In the genomic region with DNA sequence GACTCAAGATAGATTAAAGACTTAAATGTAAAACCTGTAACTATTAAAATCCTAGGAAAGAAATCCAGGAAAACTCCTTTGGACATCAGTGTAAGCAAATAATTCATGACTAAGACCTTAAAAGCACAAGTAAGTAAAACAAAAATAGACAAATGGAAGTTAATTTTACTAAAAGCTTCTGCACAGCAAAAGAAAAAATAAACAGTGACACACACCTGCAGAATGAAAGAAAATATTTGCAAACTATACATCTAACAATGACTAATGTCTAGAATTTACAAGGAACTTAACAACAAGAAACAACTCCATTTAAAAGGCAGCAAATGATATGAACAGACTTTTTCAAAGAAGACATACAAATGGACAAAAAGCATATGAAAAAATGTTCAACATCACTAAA, we compare ENCODE assay signal across 1 cellular context.
TF ChIP-seq lines count a peak whose summit lies in the region.

No MANE protein-coding gene starts in this region.

TF ChIP-seq in IMR-90, 13 proteins besides CTCF, POLR2A, EP300 and RAD21:
- TF ChIP-seq RCOR1 (IDR thresholded peaks at IDR 0.05; ENCODE audit: insufficient replicate concordance, low read length) (no peak), FOS (IDR thresholded peaks at IDR 0.05; ENCODE audit: low read depth, low read length) (no peak), MXI1 (IDR thresholded peaks at IDR 0.05; ENCODE audit: borderline replicate concordance, low read depth, low read length) (no peak), SMC3 (IDR thresholded peaks at IDR 0.05; ENCODE audit: low read depth, low read length) (no peak), NFE2L2 (IDR thresholded peaks at IDR 0.05; ENCODE audit: low read depth, low read length) (no peak), BHLHE40 (IDR thresholded peaks at IDR 0.05; ENCODE audit: low read depth, low read length) (no peak), RFX5 (IDR thresholded peaks at IDR 0.05; ENCODE audit: low read depth, low read length) (no peak), CHD1 (IDR thresholded peaks at IDR 0.05; ENCODE audit: low read depth, low read length) (no peak), MAFK (IDR thresholded peaks at IDR 0.05; ENCODE audit: low read depth, low read length) (no peak), CEBPB (IDR thresholded peaks at IDR 0.05; ENCODE audit: low read depth, low read length) (no peak), MAZ (IDR thresholded peaks at IDR 0.05; ENCODE audit: borderline replicate concordance, low read depth, low read length) (no peak)
- TF ChIP-seq, protein P1, sequence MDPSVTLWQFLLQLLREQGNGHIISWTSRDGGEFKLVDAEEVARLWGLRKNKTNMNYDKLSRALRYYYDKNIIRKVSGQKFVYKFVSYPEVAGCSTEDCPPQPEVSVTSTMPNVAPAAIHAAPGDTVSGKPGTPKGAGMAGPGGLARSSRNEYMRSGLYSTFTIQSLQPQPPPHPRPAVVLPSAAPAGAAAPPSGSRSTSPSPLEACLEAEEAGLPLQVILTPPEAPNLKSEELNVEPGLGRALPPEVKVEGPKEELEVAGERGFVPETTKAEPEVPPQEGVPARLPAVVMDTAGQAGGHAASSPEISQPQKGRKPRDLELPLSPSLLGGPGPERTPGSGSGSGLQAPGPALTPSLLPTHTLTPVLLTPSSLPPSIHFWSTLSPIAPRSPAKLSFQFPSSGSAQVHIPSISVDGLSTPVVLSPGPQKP (IDR thresholded peaks at IDR 0.05; ENCODE audit: borderline replicate concordance, low read depth, low read length): no peak
- TF ChIP-seq, protein P2, sequence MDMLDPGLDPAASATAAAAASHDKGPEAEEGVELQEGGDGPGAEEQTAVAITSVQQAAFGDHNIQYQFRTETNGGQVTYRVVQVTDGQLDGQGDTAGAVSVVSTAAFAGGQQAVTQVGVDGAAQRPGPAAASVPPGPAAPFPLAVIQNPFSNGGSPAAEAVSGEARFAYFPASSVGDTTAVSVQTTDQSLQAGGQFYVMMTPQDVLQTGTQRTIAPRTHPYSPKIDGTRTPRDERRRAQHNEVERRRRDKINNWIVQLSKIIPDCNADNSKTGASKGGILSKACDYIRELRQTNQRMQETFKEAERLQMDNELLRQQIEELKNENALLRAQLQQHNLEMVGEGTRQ (IDR thresholded peaks at IDR 0.05; ENCODE audit: low read depth, low read length): no peak
